12 cellular contexts compared by ENCODE assay signal in genomic region chr11:116928845-116929244, GRCh38.
DNase-seq lines count a peak whose midpoint lies in the region; ATAC-seq and TF ChIP-seq lines count a peak whose summit lies in the region.
"Had no signal": no experiment of that assay in that cellular context is flagged by ENCODE, and none has a peak within 500 bp of the region (broad histone marks: within the 10 kb centered on the region; RNA-seq: fewer than 3 reads in every experiment).

No MANE protein-coding gene starts in this region.

- no peaks in the 10 kb centered on the region for H3F3A ChIP-seq in GM23338 (replicated peaks; ENCODE audit: low read depth)

- no peaks in the 10 kb centered on the region for H3K27me3 Mint-ChIP-seq in CD4-positive, CD25-positive, alpha-beta regulatory T cell
- H3K27me3 Mint-ChIP-seq in GM23338 (ENCODE audit: insufficient read depth, low read depth, poor library complexity), result peaks cover 3% of the 10 kb centered on the region

- no peak for DNase-seq in CD4-positive, CD25-positive, alpha-beta regulatory T cell
- DNase-seq in GM23338 (ENCODE audit: low spot score), result no peak
- no peak for DNase-seq in activated naive CD4-positive, alpha-beta T cell treated with anti-CD3 and anti-CD28 coated beads, Interleukin-2, amount 50 U/mL, for 72 hours (ENCODE audit: low spot score in 2 of 2)
- no peak for DNase-seq in cerebellar nuclear complex (lab: John Stamatoyannopoulos, UW)
- no peak for DNase-seq in medulla oblongata (ENCODE audit: extremely low spot score)
- DNase-seq in G401 (ENCODE audit: low spot score), result no peak
- DNase-seq: midbrain, NCI-H524 treated with DMSO at 0.1 percent for 48 hours, SHP77 had no signal

- TF ChIP-seq CTCF in GM23338 (conservative IDR thresholded peaks at IDR 0.05; ENCODE audit: low read depth in 2 of 2), result no peak

- peak overlapping the region; percentile 69 for H3K27ac ChIP-seq in CD4-positive, CD25-positive, alpha-beta regulatory T cell (ENCODE audit: insufficient read depth, low read length, poor library complexity, severe bottlenecking)
- H3K27ac ChIP-seq in GM23338 (ENCODE audit: low read depth), result no peak overlapping the region
- peak overlapping the region; percentile 46 for H3K27ac ChIP-seq in muscle layer of duodenum (ENCODE audit: low read length)
- H3K27ac ChIP-seq: suprapubic skin had no signal

- peaks cover 0 to 4% (median 0%) of the 10 kb centered on the region in 7 donors for H3K9me3 Mint-ChIP-seq in CD4-positive, CD25-positive, alpha-beta regulatory T cell
- H3K9me3 Mint-ChIP-seq in GM23338, result no peaks in the 10 kb centered on the region
- H3K9me3 Mint-ChIP-seq in activated naive CD4-positive, alpha-beta T cell treated with anti-CD3 and anti-CD28 coated beads, Interleukin-2, amount 50 U/mL, for 72 hours, result peaks cover 0 to 6% of the 10 kb centered on the region in 2 donors

- no peaks in the 10 kb centered on the region for H3K79me2 ChIP-seq in GM23338 (replicated peaks; ENCODE audit: insufficient read depth)

- H3K4me3 Mint-ChIP-seq in CD4-positive, CD25-positive, alpha-beta regulatory T cell, result peak overlapping the region in 3 of 4 donors; percentile 13 to 87 (median 77)
- no peak overlapping the region for H3K4me3 Mint-ChIP-seq in GM23338

- peaks cover 63 to 93% (median 75%) of the 10 kb centered on the region in 4 donors for H3K4me1 Mint-ChIP-seq in CD4-positive, CD25-positive, alpha-beta regulatory T cell
- peaks cover 26% of the 10 kb centered on the region for H3K4me1 Mint-ChIP-seq in GM23338

- H3K4me3 ChIP-seq in CD4-positive, CD25-positive, alpha-beta regulatory T cell (ENCODE audit: low read depth, low read length), result peak overlapping the region; percentile 71
- H3K4me3 ChIP-seq in GM23338, result no peak overlapping the region
- no peak overlapping the region for H3K4me3 ChIP-seq in muscle layer of duodenum (ENCODE audit: low read depth in 1 of 2, low read length in 2 of 2)

- no peaks in the 10 kb centered on the region for H3K36me3 ChIP-seq in CD4-positive, CD25-positive, alpha-beta regulatory T cell (ENCODE audit: control insufficient read depth, insufficient read depth, low read length)
- H3K36me3 ChIP-seq in GM23338 (ENCODE audit: insufficient read depth), result no peaks in the 10 kb centered on the region; the same call in none of the 2 replicates
- peaks cover 5 to 11% of the 10 kb centered on the region in 2 donors for H3K36me3 ChIP-seq in muscle layer of duodenum (ENCODE audit: control insufficient read depth in 1 of 2, insufficient read depth in 2 of 2, low read length in 2 of 2)

- no peaks in the 10 kb centered on the region for H3K9me2 ChIP-seq in GM23338 (ENCODE audit: insufficient read depth)

- H3K4me2 ChIP-seq in GM23338, result no peak overlapping the region

- H3K9me3 ChIP-seq in CD4-positive, CD25-positive, alpha-beta regulatory T cell (ENCODE audit: control insufficient read depth in 2 of 2, low read length in 2 of 2), result no peaks in the 10 kb centered on the region
- no peaks in the 10 kb centered on the region for H3K9me3 ChIP-seq in muscle layer of duodenum (ENCODE audit: control insufficient read depth in 1 of 2, low read length in 2 of 2)
- H3K9me3 ChIP-seq: suprapubic skin had no signal

- peak overlapping the region in 2 of 3 donors; percentile 67 to 90 for H3K27ac Mint-ChIP-seq in CD4-positive, CD25-positive, alpha-beta regulatory T cell
- H3K27ac Mint-ChIP-seq in GM23338, result peak overlapping the region; percentile 56; the same call in 1 of the 2 replicates
- H3K27ac Mint-ChIP-seq in activated naive CD4-positive, alpha-beta T cell treated with anti-CD3 and anti-CD28 coated beads, Interleukin-2, amount 50 U/mL, for 72 hours, result peak overlapping the region; percentile 44 to 69

- H4K20me1 ChIP-seq in GM23338 (replicated peaks; ENCODE audit: insufficient read depth), result peaks cover 6% of the 10 kb centered on the region; the same call in 1 of the 2 replicates

- H2AFZ ChIP-seq in GM23338, result no peak overlapping the region

- no peak for ATAC-seq in CD4-positive, CD25-positive, alpha-beta regulatory T cell (ENCODE audit: low read depth in 2 of 2)
- no peak for ATAC-seq in GM23338
- no peak for ATAC-seq in activated naive CD4-positive, alpha-beta T cell treated with anti-CD3 and anti-CD28 coated beads, Interleukin-2, amount 50 U/mL, for 72 hours
- no peak for ATAC-seq in HG02885 (IDR thresholded peaks at IDR 0.05; ENCODE audit: poor library complexity, unreplicated experiment)

- no peaks in the 10 kb centered on the region for H3K27me3 ChIP-seq in CD4-positive, CD25-positive, alpha-beta regulatory T cell (ENCODE audit: control insufficient read depth, insufficient read depth, low read length)
- no peaks in the 10 kb centered on the region for H3K27me3 ChIP-seq in GM23338 (ENCODE audit: insufficient read depth)
- H3K27me3 ChIP-seq in muscle layer of duodenum (ENCODE audit: low read depth, low read length), result no peaks in the 10 kb centered on the region
- H3K27me3 ChIP-seq: suprapubic skin had no signal

- in situ Hi-C loops in G401 (cut with HindIII; ENCODE audit: low sequenced_read_pairs), result no loop called here

- H3K4me1 ChIP-seq in CD4-positive, CD25-positive, alpha-beta regulatory T cell (ENCODE audit: control insufficient read depth, insufficient read depth, low read length, poor library complexity, severe bottlenecking), result peaks cover 78% of the 10 kb centered on the region
- H3K4me1 ChIP-seq in GM23338 (ENCODE audit: insufficient read depth), result peaks cover 24% of the 10 kb centered on the region
- peaks cover 31 to 43% of the 10 kb centered on the region in 2 donors for H3K4me1 ChIP-seq in muscle layer of duodenum (ENCODE audit: control insufficient read depth in 1 of 2, insufficient read depth in 2 of 2, low read length in 2 of 2)

- H3K36me3 Mint-ChIP-seq in CD4-positive, CD25-positive, alpha-beta regulatory T cell, result peaks cover 16% of the 10 kb centered on the region
- peaks cover 13% of the 10 kb centered on the region; the same call in 2 of the 3 replicates for H3K36me3 Mint-ChIP-seq in GM23338 (ENCODE audit: low read depth)
- peaks cover 0 to 17% of the 10 kb centered on the region in 2 donors for H3K36me3 Mint-ChIP-seq in activated naive CD4-positive, alpha-beta T cell treated with anti-CD3 and anti-CD28 coated beads, Interleukin-2, amount 50 U/mL, for 72 hours

TF ChIP-seq in GM23338, 12 proteins besides CTCF, POLR2A, EP300 and RAD21 (continues in another document):
- no peak for TF ChIP-seq ZNF114 (CRISPR knock-in tag; IDR thresholded peaks at IDR 0.05)
- TF ChIP-seq, protein P1, sequence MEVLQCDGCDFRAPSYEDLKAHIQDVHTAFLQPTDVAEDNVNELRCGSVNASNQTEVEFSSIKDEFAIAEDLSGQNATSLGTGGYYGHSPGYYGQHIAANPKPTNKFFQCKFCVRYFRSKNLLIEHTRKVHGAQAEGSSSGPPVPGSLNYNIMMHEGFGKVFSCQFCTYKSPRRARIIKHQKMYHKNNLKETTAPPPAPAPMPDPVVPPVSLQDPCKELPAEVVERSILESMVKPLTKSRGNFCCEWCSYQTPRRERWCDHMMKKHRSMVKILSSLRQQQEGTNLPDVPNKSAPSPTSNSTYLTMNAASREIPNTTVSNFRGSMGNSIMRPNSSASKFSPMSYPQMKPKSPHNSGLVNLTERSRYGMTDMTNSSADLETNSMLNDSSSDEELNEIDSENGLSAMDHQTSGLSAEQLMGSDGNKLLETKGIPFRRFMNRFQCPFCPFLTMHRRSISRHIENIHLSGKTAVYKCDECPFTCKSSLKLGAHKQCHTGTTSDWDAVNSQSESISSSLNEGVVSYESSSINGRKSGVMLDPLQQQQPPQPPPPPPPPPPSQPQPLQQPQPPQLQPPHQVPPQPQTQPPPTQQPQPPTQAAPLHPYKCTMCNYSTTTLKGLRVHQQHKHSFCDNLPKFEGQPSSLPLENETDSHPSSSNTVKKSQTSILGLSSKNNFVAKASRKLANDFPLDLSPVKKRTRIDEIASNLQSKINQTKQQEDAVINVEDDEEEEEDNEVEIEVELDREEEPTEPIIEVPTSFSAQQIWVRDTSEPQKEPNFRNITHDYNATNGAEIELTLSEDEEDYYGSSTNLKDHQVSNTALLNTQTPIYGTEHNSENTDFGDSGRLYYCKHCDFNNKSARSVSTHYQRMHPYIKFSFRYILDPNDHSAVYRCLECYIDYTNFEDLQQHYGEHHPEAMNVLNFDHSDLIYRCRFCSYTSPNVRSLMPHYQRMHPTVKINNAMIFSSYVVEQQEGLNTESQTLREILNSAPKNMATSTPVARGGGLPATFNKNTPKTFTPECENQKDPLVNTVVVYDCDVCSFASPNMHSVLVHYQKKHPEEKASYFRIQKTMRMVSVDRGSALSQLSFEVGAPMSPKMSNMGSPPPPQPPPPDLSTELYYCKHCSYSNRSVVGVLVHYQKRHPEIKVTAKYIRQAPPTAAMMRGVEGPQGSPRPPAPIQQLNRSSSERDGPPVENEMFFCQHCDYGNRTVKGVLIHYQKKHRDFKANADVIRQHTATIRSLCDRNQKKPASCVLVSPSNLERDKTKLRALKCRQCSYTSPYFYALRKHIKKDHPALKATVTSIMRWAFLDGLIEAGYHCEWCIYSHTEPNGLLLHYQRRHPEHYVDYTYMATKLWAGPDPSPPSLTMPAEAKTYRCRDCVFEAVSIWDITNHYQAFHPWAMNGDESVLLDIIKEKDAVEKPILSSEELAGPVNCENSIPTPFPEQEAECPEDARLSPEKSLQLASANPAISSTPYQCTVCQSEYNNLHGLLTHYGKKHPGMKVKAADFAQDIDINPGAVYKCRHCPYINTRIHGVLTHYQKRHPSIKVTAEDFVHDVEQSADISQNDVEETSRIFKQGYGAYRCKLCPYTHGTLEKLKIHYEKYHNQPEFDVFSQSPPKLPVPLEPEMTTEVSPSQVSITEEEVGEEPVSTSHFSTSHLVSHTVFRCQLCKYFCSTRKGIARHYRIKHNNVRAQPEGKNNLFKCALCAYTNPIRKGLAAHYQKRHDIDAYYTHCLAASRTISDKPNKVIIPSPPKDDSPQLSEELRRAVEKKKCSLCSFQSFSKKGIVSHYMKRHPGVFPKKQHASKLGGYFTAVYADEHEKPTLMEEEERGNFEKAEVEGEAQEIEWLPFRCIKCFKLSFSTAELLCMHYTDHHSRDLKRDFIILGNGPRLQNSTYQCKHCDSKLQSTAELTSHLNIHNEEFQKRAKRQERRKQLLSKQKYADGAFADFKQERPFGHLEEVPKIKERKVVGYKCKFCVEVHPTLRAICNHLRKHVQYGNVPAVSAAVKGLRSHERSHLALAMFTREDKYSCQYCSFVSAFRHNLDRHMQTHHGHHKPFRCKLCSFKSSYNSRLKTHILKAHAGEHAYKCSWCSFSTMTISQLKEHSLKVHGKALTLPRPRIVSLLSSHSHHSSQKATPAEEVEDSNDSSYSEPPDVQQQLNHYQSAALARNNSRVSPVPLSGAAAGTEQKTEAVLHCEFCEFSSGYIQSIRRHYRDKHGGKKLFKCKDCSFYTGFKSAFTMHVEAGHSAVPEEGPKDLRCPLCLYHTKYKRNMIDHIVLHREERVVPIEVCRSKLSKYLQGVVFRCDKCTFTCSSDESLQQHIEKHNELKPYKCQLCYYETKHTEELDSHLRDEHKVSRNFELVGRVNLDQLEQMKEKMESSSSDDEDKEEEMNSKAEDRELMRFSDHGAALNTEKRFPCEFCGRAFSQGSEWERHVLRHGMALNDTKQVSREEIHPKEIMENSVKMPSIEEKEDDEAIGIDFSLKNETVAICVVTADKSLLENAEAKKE (CRISPR knock-in tag; IDR thresholded peaks at IDR 0.05), result no peak
- TF ChIP-seq EZH2 (IDR thresholded peaks at IDR 0.05; ENCODE audit: low read depth, unreplicated experiment), result no peak
- TF ChIP-seq CREB1 (CRISPR knock-in tag; IDR thresholded peaks at IDR 0.05; ENCODE audit: low read depth), result no peak
